ENCODE assay signal across 23 cellular contexts in genomic region chr11:76085321-76085720, GRCh38.
"Had no signal": no experiment of that assay in that cellular context is flagged by ENCODE, and none has a peak within 500 bp of the region (broad histone marks: within the 10 kb centered on the region; RNA-seq: fewer than 3 reads in every experiment).

No MANE protein-coding gene starts in this region.

- DNase-seq: activated CD4-positive, alpha-beta T cell treated with anti-CD3 and anti-CD28 coated beads for 48 hours; activated CD4-positive, alpha-beta T cell treated with anti-CD3 and anti-CD28 coated beads, Interleukin-2, amount 50 U/mL, for 4 hours; activated CD4-positive, CD25-positive, alpha-beta regulatory T cell treated with anti-CD3 and anti-CD28 coated beads, Interleukin-2, amount 50 U/mL, for 72 hours; activated CD8-positive, alpha-beta memory T cell treated with anti-CD3 and anti-CD28 coated beads, Interleukin-2, amount 50 U/mL, for 48 hours; activated CD8-positive, alpha-beta T cell treated with anti-CD3 and anti-CD28 coated beads, Interleukin-2, amount 10 ng/mL, durations not matched to agents 7 days and 5 days; activated naive CD4-positive, alpha-beta T cell; activated T-cell treated with anti-CD3 and anti-CD28 coated beads, Interleukin-2, amount 50 U/mL, for 1 hour; amniotic stem cell; brain microvascular endothelial cell; KG1; NCI-H1048; NCI-H1694; NCI-H2029; NCI-H2107; NCI-H2171 treated with DMSO at 0.1 percent for 48 hours; NCI-H226; NCI-H510A; NCI-H82; SIG-M5; T-helper 17 cell; T-helper 9 cell had no signal

- H3K27ac ChIP-seq: brain microvascular endothelial cell had no signal

- ATAC-seq: activated CD8-positive, alpha-beta T cell treated with anti-CD3 and anti-CD28 coated beads, Interleukin-2, amount 10 ng/mL, durations not matched to agents 7 days and 5 days; T-helper 17 cell; WTC11 had no signal

- H3K27ac Mint-ChIP-seq: activated CD8-positive, alpha-beta T cell treated with anti-CD3 and anti-CD28 coated beads, Interleukin-2, amount 10 ng/mL, durations not matched to agents 7 days and 5 days; activated naive CD4-positive, alpha-beta T cell treated with anti-CD3 and anti-CD28 coated beads, Interleukin-2, amount 50 U/mL, for 24 hours; T-helper 17 cell had no signal

- H3K36me3 Mint-ChIP-seq: WTC11 had no signal

- H3K4me1 Mint-ChIP-seq: activated naive CD4-positive, alpha-beta T cell treated with anti-CD3 and anti-CD28 coated beads, Interleukin-2, amount 50 U/mL, for 24 hours; T-helper 17 cell had no signal

- H3K27me3 ChIP-seq: brain microvascular endothelial cell had no signal

- H3K4me3 Mint-ChIP-seq: activated CD8-positive, alpha-beta T cell treated with anti-CD3 and anti-CD28 coated beads, Interleukin-2, amount 10 ng/mL, durations not matched to agents 7 days and 5 days; activated naive CD4-positive, alpha-beta T cell treated with anti-CD3 and anti-CD28 coated beads, Interleukin-2, amount 50 U/mL, for 24 hours; T-helper 17 cell; WTC11 had no signal

- H3K36me3 ChIP-seq: brain microvascular endothelial cell had no signal

- H3K27me3 Mint-ChIP-seq: activated naive CD4-positive, alpha-beta T cell treated with anti-CD3 and anti-CD28 coated beads, Interleukin-2, amount 50 U/mL, for 24 hours; T-helper 17 cell had no signal
